Comparison of ENCODE assay signal across 19 cellular contexts in genomic region chr6:5279891-5280338, GRCh38. TPM values are rescaled to one million over a fixed set of nuclear protein-coding genes. Genes with fewer than 3 reads are reported as not detected.
A peak's percentile ranks its signal among the peaks of the same experiment; 100 is the strongest.
DNase-seq lines count a peak whose midpoint lies in the region; ATAC-seq and TF ChIP-seq lines count a peak whose summit lies in the region.
"Had no signal": no experiment of that assay in that cellular context is flagged by ENCODE, and none has a peak within 500 bp of the region (broad histone marks: within the 10 kb centered on the region; RNA-seq: fewer than 3 reads in every experiment).

No MANE protein-coding gene starts in this region.

- peaks cover 5% of the 10 kb centered on the region for H3K36me3 Mint-ChIP-seq in activated CD4-positive, alpha-beta T cell treated with anti-CD3 and anti-CD28 coated beads, Interleukin-2, amount 10 ng/mL, durations not matched to agents 24 days and 14 days (ENCODE audit: low read depth)
- peaks cover 4% of the 10 kb centered on the region for H3K36me3 Mint-ChIP-seq in activated naive CD8-positive, alpha-beta T cell treated with anti-CD3 and anti-CD28 coated beads, Interleukin-2, amount 50 U/mL, for 24 hours (ENCODE audit: low read depth)
- peaks cover 4% of the 10 kb centered on the region for H3K36me3 Mint-ChIP-seq in type B pancreatic cell
- H3K36me3 Mint-ChIP-seq: mesothelial cell of epicardium had no signal

- peak; percentile 94 for ATAC-seq in activated naive CD8-positive, alpha-beta T cell treated with anti-CD3 and anti-CD28 coated beads, Interleukin-2, amount 50 U/mL, for 24 hours
- no peak for ATAC-seq in GM21515 (IDR thresholded peaks at IDR 0.05; ENCODE audit: unreplicated experiment)
- ATAC-seq: A549 had no signal

- no peak overlapping the region for H3K4me3 ChIP-seq in GM06990 (replicated peaks; ENCODE audit: low read depth, low read length)
- H3K4me3 ChIP-seq: A549 had no signal

- DNase-seq in activated CD4-positive, alpha-beta T cell treated with anti-CD3 and anti-CD28 coated beads, Interleukin-2, amount 10 ng/mL, durations not matched to agents 24 days and 14 days: peak; percentile 74
- no peak for DNase-seq in activated CD4-positive, alpha-beta T cell treated with anti-CD3 and anti-CD28 coated beads, Interleukin-2, amount 50 U/mL, for 1 hour
- peak; percentile 67 for DNase-seq in GM06990 (ENCODE audit: extremely low read depth, insufficient read length)
- DNase-seq in M059J (ENCODE audit: low read depth): peak; percentile 58
- DNase-seq in activated naive CD8-positive, alpha-beta T cell treated with anti-CD3 and anti-CD28 coated beads, Interleukin-2, amount 50 U/mL, for 24 hours: peak; percentile 12
- no peak for DNase-seq in A172 (ENCODE audit: low spot score)
- DNase-seq in type B pancreatic cell (ENCODE audit: extremely low spot score, unreplicated experiment): no peak
- DNase-seq: caudate nucleus; effector CD4-positive, alpha-beta T cell; hippocampal formation; KBM-7; kidney glomerular epithelial cell; NCI-H1092; SHP77 treated with DMSO at 0.1 percent for 48 hours; trophoblast cell had no signal

- H3K4me3 Mint-ChIP-seq in activated CD4-positive, alpha-beta T cell treated with anti-CD3 and anti-CD28 coated beads, Interleukin-2, amount 10 ng/mL, durations not matched to agents 24 days and 14 days: peak overlapping the region; percentile 31
- H3K4me3 Mint-ChIP-seq in activated naive CD8-positive, alpha-beta T cell treated with anti-CD3 and anti-CD28 coated beads, Interleukin-2, amount 50 U/mL, for 24 hours: no peak overlapping the region
- H3K4me3 Mint-ChIP-seq in type B pancreatic cell: no peak overlapping the region
- H3K4me3 Mint-ChIP-seq: mesothelial cell of epicardium had no signal

- no peaks in the 10 kb centered on the region for H3K27me3 ChIP-seq in GM06990 (replicated peaks; ENCODE audit: control insufficient read depth, insufficient read depth, low read length)
- H3K27me3 ChIP-seq: neutrophil had no signal

- intact Hi-C loops in activated CD4-positive, alpha-beta T cell treated with anti-CD3 and anti-CD28 coated beads, Interleukin-2, amount 10 ng/mL, durations not matched to agents 24 days and 14 days (cut with micrococcal nuclease): loop anchor here (1.0 to 10.0 kb wide), 3 partner anchors 20 to 705 kb away; partner anchors contain the start of gene LYRM4

- H3K4me1 Mint-ChIP-seq in activated CD4-positive, alpha-beta T cell treated with anti-CD3 and anti-CD28 coated beads, Interleukin-2, amount 10 ng/mL, durations not matched to agents 24 days and 14 days: peaks cover 38% of the 10 kb centered on the region
- peaks cover 26% of the 10 kb centered on the region for H3K4me1 Mint-ChIP-seq in activated naive CD8-positive, alpha-beta T cell treated with anti-CD3 and anti-CD28 coated beads, Interleukin-2, amount 50 U/mL, for 24 hours
- peaks cover 10% of the 10 kb centered on the region for H3K4me1 Mint-ChIP-seq in type B pancreatic cell (ENCODE audit: unreplicated experiment)
- H3K4me1 Mint-ChIP-seq: mesothelial cell of epicardium had no signal

- H3K27ac Mint-ChIP-seq in activated CD4-positive, alpha-beta T cell treated with anti-CD3 and anti-CD28 coated beads, Interleukin-2, amount 10 ng/mL, durations not matched to agents 24 days and 14 days: peak overlapping the region; percentile 88
- peak overlapping the region; percentile 85 for H3K27ac Mint-ChIP-seq in activated naive CD8-positive, alpha-beta T cell treated with anti-CD3 and anti-CD28 coated beads, Interleukin-2, amount 50 U/mL, for 24 hours
- H3K27ac Mint-ChIP-seq in type B pancreatic cell: no peak overlapping the region
- H3K27ac Mint-ChIP-seq: mesothelial cell of epicardium had no signal

- H3K9me3 Mint-ChIP-seq in activated CD4-positive, alpha-beta T cell treated with anti-CD3 and anti-CD28 coated beads, Interleukin-2, amount 10 ng/mL, durations not matched to agents 24 days and 14 days: no peaks in the 10 kb centered on the region
- H3K9me3 Mint-ChIP-seq in activated naive CD8-positive, alpha-beta T cell treated with anti-CD3 and anti-CD28 coated beads, Interleukin-2, amount 50 U/mL, for 24 hours: no peaks in the 10 kb centered on the region
- no peaks in the 10 kb centered on the region for H3K9me3 Mint-ChIP-seq in type B pancreatic cell
- H3K9me3 Mint-ChIP-seq: mesothelial cell of epicardium had no signal

- H3K27me3 Mint-ChIP-seq in activated CD4-positive, alpha-beta T cell treated with anti-CD3 and anti-CD28 coated beads, Interleukin-2, amount 10 ng/mL, durations not matched to agents 24 days and 14 days: no peaks in the 10 kb centered on the region
- no peaks in the 10 kb centered on the region for H3K27me3 Mint-ChIP-seq in activated naive CD8-positive, alpha-beta T cell treated with anti-CD3 and anti-CD28 coated beads, Interleukin-2, amount 50 U/mL, for 24 hours
- no peaks in the 10 kb centered on the region for H3K27me3 Mint-ChIP-seq in type B pancreatic cell

- H3K36me3 ChIP-seq in GM06990 (ENCODE audit: control insufficient read depth, insufficient read depth, low read length): no peaks in the 10 kb centered on the region
- H3K36me3 ChIP-seq: neutrophil had no signal

- no peak for TF ChIP-seq CTCF in GM06990 (IDR thresholded peaks at IDR 0.05; ENCODE audit: insufficient read depth, low read length, poor library complexity, severe bottlenecking)
- TF ChIP-seq CTCF in type B pancreatic cell (conservative IDR thresholded peaks at IDR 0.05): no peak

RNA-seq across cellular contexts. Expression of gene FARS2, which starts 18.6 kb away (rescaled TPM):
- total RNA-seq in activated CD4-positive, alpha-beta T cell treated with anti-CD3 and anti-CD28 coated beads, Interleukin-2, amount 10 ng/mL, durations not matched to agents 24 days and 14 days: 21.5 and 24.7 TPM in 2 replicates
- total RNA-seq in M059J (2014; rRNA removed; shearing (Covaris generic)): 24.7 and 28.2 TPM in 2 replicates
- total RNA-seq in A172 (2014; rRNA removed; shearing (Covaris generic)): 12.5 and 23.5 TPM in 2 replicates
- total RNA-seq in type B pancreatic cell (ENCODE audit: low replicate concordance): 13.1 and 21.9 TPM in 2 replicates

RNA-seq across cellular contexts. Expression of gene LYRM4, which starts 19.2 kb away (rescaled TPM):
- total RNA-seq in activated CD4-positive, alpha-beta T cell treated with anti-CD3 and anti-CD28 coated beads, Interleukin-2, amount 10 ng/mL, durations not matched to agents 24 days and 14 days: 49.4 and 50.3 TPM in 2 replicates
- total RNA-seq in M059J (2014; rRNA removed; shearing (Covaris generic)): 25.7 and 29.0 TPM in 2 replicates
- total RNA-seq in A172 (2014; rRNA removed; shearing (Covaris generic)): 26.1 and 35.0 TPM in 2 replicates
- 25.2 and 39.5 TPM in 2 replicates for total RNA-seq in type B pancreatic cell (ENCODE audit: low replicate concordance)

Comparison
In these comparisons a context has a peak if more than half of its experiments do, and no peak if none do; other contexts are left out.
1. DNase-seq: peak in activated CD4-positive, alpha-beta T cell treated with anti-CD3 and anti-CD28 coated beads, Interleukin-2, amount 10 ng/mL, durations not matched to agents 24 days and 14 days (single experiment), GM06990 (single experiment), M059J (single experiment) and activated naive CD8-positive, alpha-beta T cell treated with anti-CD3 and anti-CD28 coated beads, Interleukin-2, amount 50 U/mL, for 24 hours (single experiment); none in activated CD4-positive, alpha-beta T cell treated with anti-CD3 and anti-CD28 coated beads, Interleukin-2, amount 50 U/mL, for 1 hour (single experiment), A172 (single experiment) and type B pancreatic cell (single experiment).